ENCODE assay signal across 19 cellular contexts in genomic region chr3:135896613-135897012, GRCh38.
DNase-seq lines count a peak whose midpoint lies in the region; ATAC-seq, FAIRE-seq and TF ChIP-seq lines count a peak whose summit lies in the region.
"Had no signal": no experiment of that assay in that cellular context is flagged by ENCODE, and none has a peak within 500 bp of the region (broad histone marks: within the 10 kb centered on the region; RNA-seq: fewer than 3 reads in every experiment).

No MANE protein-coding gene starts in this region.

- no peak for TF ChIP-seq EP300 in SK-N-SH (IDR thresholded peaks at IDR 0.05; ENCODE audit: borderline replicate concordance in 1 of 2, low read depth in 1 of 2, low read length in 1 of 2)

- H3F3A ChIP-seq in SK-N-SH (replicated peaks; ENCODE audit: insufficient read depth) = no peaks in the 10 kb centered on the region

- CTCF ChIA-PET in SK-N-SH (lab: Yijun Ruan, JAX) = interaction anchor here (0.8 to 2.1 kb wide), 6 partner anchors 13 to 1296 kb away, joined by 3 to 7 read pairs (median 3); no protein-coding TSS in a partner anchor

- no peak for TF ChIP-seq CTCF in SK-N-SH (IDR thresholded peaks at IDR 0.05)
- no peak for TF ChIP-seq CTCF in fibroblast of the aortic adventitia (IDR thresholded peaks at IDR 0.05; ENCODE audit: insufficient read depth, low read length)
- TF ChIP-seq CTCF in omental fat pad (IDR thresholded peaks at IDR 0.05) = no peak

- H3K9me2 ChIP-seq in SK-N-SH = no peaks in the 10 kb centered on the region

- no peaks in the 10 kb centered on the region for H3K36me3 ChIP-seq in SK-N-SH (replicated peaks in 1 of 2; ENCODE audit: control insufficient read depth in 1 of 2, insufficient read depth in 2 of 2, low read length in 1 of 2)
- H3K36me3 ChIP-seq: heart left ventricle, right lobe of liver, upper lobe of left lung had no signal

- no peak overlapping the region for H3K4me3 ChIP-seq in SK-N-SH (ENCODE audit: low read depth in 2 of 2, low read length in 1 of 2)
- H3K4me3 ChIP-seq in fibroblast of the aortic adventitia (ENCODE audit: low read depth, low read length) = no peak overlapping the region
- H3K4me3 ChIP-seq: heart left ventricle, right lobe of liver, upper lobe of left lung had no signal

- H3K9ac ChIP-seq in SK-N-SH = no peak overlapping the region

- no peaks in the 10 kb centered on the region for H3K4me1 ChIP-seq in SK-N-SH (ENCODE audit: control insufficient read depth in 1 of 2, insufficient read depth in 2 of 2, low read depth in 1 of 2, low read length in 1 of 2)
- H3K4me1 ChIP-seq: heart left ventricle, right lobe of liver, upper lobe of left lung had no signal

- DNase-seq in SK-N-SH = no peak
- DNase-seq in RKO (ENCODE audit: low spot score) = peak; percentile 26
- DNase-seq in fibroblast of the aortic adventitia (ENCODE audit: low read depth) = peak; percentile 13
- peak; percentile 55 for DNase-seq in urothelium cell line (ENCODE audit: low spot score)
- DNase-seq in effector CD4-positive, alpha-beta T cell = no peak
- no peak for DNase-seq in T-helper 1 cell
- no peak for DNase-seq in omental fat pad (ENCODE audit: low spot score)
- DNase-seq: activated naive CD8-positive, alpha-beta T cell treated with anti-CD3 and anti-CD28 coated beads, Interleukin-2, amount 10 ng/mL, durations not matched to agents 7 days and 5 days; CD8-positive, alpha-beta memory T cell; H7; heart left ventricle; Karpas-422; NCI-H1436 treated with DMSO at 0.1 percent for 48 hours; right lobe of liver; upper lobe of left lung had no signal

- H3K27ac ChIP-seq in SK-N-SH (ENCODE audit: low read depth in 2 of 2, low read length in 1 of 2) = no peak overlapping the region
- H3K27ac ChIP-seq: 22Rv1, heart left ventricle, right lobe of liver, upper lobe of left lung had no signal

- WGBS in SK-N-SH (ENCODE audit: low lambda C conversion rate) = 60% methylated on average over 2 of the region's 2 CpGs

- TF ChIP-seq RAD21 in SK-N-SH (IDR thresholded peaks at IDR 0.05; ENCODE audit: low read length) = no peak

- no peak for FAIRE-seq in urothelium cell line (lab: Jason Lieb, UNC)

- POLR2A ChIA-PET in SK-N-SH (lab: Yijun Ruan, JAX) = no interaction called here

- ATAC-seq in SK-N-SH treated with all-trans-retinoic acid at 6 μM for 48 hours (peak; percentile 53; the same call in 2 of the 3 replicates), omental fat pad (ENCODE audit: low FRiP score) (no peak)
- ATAC-seq: activated CD4-positive, CD25-positive, alpha-beta regulatory T cell treated with anti-CD3 and anti-CD28 coated beads, Interleukin-2, amount 50 U/mL, for 24 hours; heart left ventricle; right lobe of liver; stimulated activated effector memory CD8-positive, alpha-beta T cell treated with anti-CD3 and anti-CD28 coated beads, Interleukin-12 subunit alpha, Interleukin-12 subunit beta, amount 100 ng/mL, for 72 hours had no signal

- H3K4me2 ChIP-seq in SK-N-SH = no peak overlapping the region

- no peak overlapping the region for H2AFZ ChIP-seq in SK-N-SH (ENCODE audit: low read depth)

- no peaks in the 10 kb centered on the region for H3K79me2 ChIP-seq in SK-N-SH (ENCODE audit: insufficient read depth)

- H3K9me3 ChIP-seq in SK-N-SH = no peaks in the 10 kb centered on the region
- H3K9me3 ChIP-seq: heart left ventricle, right lobe of liver, upper lobe of left lung had no signal

- H3K27me3 ChIP-seq in SK-N-SH (ENCODE audit: insufficient read depth) = no peaks in the 10 kb centered on the region
- H3K27me3 ChIP-seq: right lobe of liver, upper lobe of left lung had no signal

- H4K20me1 ChIP-seq in SK-N-SH (ENCODE audit: insufficient read depth) = no peaks in the 10 kb centered on the region

TF ChIP-seq in SK-N-SH treated with all-trans-retinoic acid at 6 μM for 48 hours, 23 proteins besides CTCF, POLR2A, EP300 and RAD21:
- no peak for TF ChIP-seq ZFP3 (CRISPR knock-in tag; IDR thresholded peaks at IDR 0.05)
- no peak for TF ChIP-seq PATZ1 (CRISPR knock-in tag; IDR thresholded peaks at IDR 0.05; ENCODE audit: borderline replicate concordance)

TF ChIP-seq in SK-N-SH, 30 proteins besides CTCF, POLR2A, EP300 and RAD21:
- TF ChIP-seq CHD2 (IDR thresholded peaks at IDR 0.05; ENCODE audit: low read length, partially characterized antibody) (no peak), MAX (IDR thresholded peaks at IDR 0.05; ENCODE audit: low read depth) (no peak), ELF1 (IDR thresholded peaks at IDR 0.05) (no peak), GABPA (IDR thresholded peaks at IDR 0.05; ENCODE audit: low read depth) (no peak), SMC3 (IDR thresholded peaks at IDR 0.05; ENCODE audit: low read depth, low read length) (no peak), NRF1 (IDR thresholded peaks at IDR 0.05; ENCODE audit: low read depth, low read length) (no peak), FOXM1 (IDR thresholded peaks at IDR 0.05; ENCODE audit: low read depth) (no peak), EZH2phosphoT487 (IDR thresholded peaks at IDR 0.05; ENCODE audit: borderline replicate concordance, low read depth) (no peak), TAF1 (IDR thresholded peaks at IDR 0.05; ENCODE audit: borderline replicate concordance, low read depth, low read length) (no peak), MXI1 (IDR thresholded peaks at IDR 0.05; ENCODE audit: low read depth, low read length) (no peak), RCOR1 (IDR thresholded peaks at IDR 0.05; ENCODE audit: low read length) (no peak), NFIC (IDR thresholded peaks at IDR 0.05; ENCODE audit: borderline replicate concordance) (no peak), RFX5 (IDR thresholded peaks at IDR 0.05; ENCODE audit: low read length) (no peak), JUND (IDR thresholded peaks at IDR 0.05) (no peak), MEF2A (IDR thresholded peaks at IDR 0.05; ENCODE audit: borderline replicate concordance, low read depth) (no peak)
- TF ChIP-seq, protein P1, sequence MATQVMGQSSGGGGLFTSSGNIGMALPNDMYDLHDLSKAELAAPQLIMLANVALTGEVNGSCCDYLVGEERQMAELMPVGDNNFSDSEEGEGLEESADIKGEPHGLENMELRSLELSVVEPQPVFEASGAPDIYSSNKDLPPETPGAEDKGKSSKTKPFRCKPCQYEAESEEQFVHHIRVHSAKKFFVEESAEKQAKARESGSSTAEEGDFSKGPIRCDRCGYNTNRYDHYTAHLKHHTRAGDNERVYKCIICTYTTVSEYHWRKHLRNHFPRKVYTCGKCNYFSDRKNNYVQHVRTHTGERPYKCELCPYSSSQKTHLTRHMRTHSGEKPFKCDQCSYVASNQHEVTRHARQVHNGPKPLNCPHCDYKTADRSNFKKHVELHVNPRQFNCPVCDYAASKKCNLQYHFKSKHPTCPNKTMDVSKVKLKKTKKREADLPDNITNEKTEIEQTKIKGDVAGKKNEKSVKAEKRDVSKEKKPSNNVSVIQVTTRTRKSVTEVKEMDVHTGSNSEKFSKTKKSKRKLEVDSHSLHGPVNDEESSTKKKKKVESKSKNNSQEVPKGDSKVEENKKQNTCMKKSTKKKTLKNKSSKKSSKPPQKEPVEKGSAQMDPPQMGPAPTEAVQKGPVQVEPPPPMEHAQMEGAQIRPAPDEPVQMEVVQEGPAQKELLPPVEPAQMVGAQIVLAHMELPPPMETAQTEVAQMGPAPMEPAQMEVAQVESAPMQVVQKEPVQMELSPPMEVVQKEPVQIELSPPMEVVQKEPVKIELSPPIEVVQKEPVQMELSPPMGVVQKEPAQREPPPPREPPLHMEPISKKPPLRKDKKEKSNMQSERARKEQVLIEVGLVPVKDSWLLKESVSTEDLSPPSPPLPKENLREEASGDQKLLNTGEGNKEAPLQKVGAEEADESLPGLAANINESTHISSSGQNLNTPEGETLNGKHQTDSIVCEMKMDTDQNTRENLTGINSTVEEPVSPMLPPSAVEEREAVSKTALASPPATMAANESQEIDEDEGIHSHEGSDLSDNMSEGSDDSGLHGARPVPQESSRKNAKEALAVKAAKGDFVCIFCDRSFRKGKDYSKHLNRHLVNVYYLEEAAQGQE (IDR thresholded peaks at IDR 0.05; ENCODE audit: low read depth, low read length) = no peak
- TF ChIP-seq, protein P2, sequence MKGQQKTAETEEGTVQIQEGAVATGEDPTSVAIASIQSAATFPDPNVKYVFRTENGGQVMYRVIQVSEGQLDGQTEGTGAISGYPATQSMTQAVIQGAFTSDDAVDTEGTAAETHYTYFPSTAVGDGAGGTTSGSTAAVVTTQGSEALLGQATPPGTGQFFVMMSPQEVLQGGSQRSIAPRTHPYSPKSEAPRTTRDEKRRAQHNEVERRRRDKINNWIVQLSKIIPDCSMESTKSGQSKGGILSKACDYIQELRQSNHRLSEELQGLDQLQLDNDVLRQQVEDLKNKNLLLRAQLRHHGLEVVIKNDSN (IDR thresholded peaks at IDR 0.05; ENCODE audit: borderline replicate concordance, low read depth) = no peak
TF ChIP-seq in SK-N-SH: peak in this region for 0.

Comparison
In these comparisons a context has a peak if more than half of its experiments do, and no peak if none do; other contexts are left out.
1. DNase-seq: peak in RKO (single experiment), fibroblast of the aortic adventitia (single experiment) and urothelium cell line (single experiment); none in SK-N-SH (single experiment), effector CD4-positive, alpha-beta T cell (single experiment), T-helper 1 cell (0 of 5) and omental fat pad (single experiment).